In the genomic region with DNA sequence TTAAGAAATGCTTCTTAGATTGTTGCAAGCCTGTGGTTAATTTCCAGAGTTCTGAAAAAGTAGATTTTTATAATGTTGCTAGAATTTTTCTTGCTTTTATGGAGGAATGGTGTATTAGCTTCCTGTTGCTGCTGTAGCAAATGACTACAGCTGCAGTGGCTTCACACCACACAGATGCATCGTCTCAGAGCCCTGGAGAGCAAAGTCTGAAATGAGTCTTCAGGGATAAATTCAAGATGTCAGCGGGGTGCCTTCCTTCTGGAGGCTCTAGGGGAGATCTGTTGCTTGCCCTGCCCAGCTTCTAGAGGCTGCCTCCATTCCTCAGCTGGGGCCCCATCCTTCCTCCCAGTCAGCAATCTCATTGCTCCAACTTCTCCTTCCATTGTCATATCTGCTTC, we compare ENCODE assay signal across 13 cellular contexts.
DNase-seq lines count a peak whose midpoint lies in the region; ATAC-seq and TF ChIP-seq lines count a peak whose summit lies in the region.
"Had no signal": no experiment of that assay in that cellular context is flagged by ENCODE, and none has a peak within 500 bp of the region (broad histone marks: within the 10 kb centered on the region; RNA-seq: fewer than 3 reads in every experiment).

No MANE protein-coding gene starts in this region.

- H3K9me3 Mint-ChIP-seq in endodermal cell: peaks cover 28% of the 10 kb centered on the region
- H3K9me3 Mint-ChIP-seq: CD8-positive, alpha-beta T cell had no signal

- H3K36me3 ChIP-seq in KMS-11 (ENCODE audit: insufficient read depth) (no peaks in the 10 kb centered on the region), endodermal cell (ENCODE audit: control insufficient read depth, insufficient read depth, low read length) (no peaks in the 10 kb centered on the region)
- H3K36me3 ChIP-seq: BE2C had no signal

- H3K4me1 Mint-ChIP-seq in endodermal cell: peaks cover 23% of the 10 kb centered on the region
- H3K4me1 Mint-ChIP-seq: CD14-positive monocyte, IgD-negative memory B cell had no signal

- H3K27ac ChIP-seq in KMS-11: peak overlapping the region; percentile 87
- H3K27ac ChIP-seq in endodermal cell (ENCODE audit: low read depth, low read length): no peak overlapping the region

- peak; percentile 58 for DNase-seq in GM12865 (ENCODE audit: low read depth)
- no peak for DNase-seq in endodermal cell
- DNase-seq in middle frontal gyrus (ENCODE audit: extremely low spot score, low spot score): no peak
- no peak for DNase-seq in NCI-H2227 treated with DMSO at 0.1 percent for 48 hours (lab: John Stamatoyannopoulos, UW)
- DNase-seq: BE2C; CD8-positive, alpha-beta T cell; COR-L47; KG1 had no signal

- H3K4me1 ChIP-seq in KMS-11 (ENCODE audit: low read depth, poor library complexity, severe bottlenecking) (peaks cover 45% of the 10 kb centered on the region), endodermal cell (ENCODE audit: control insufficient read depth, insufficient read depth, low read length) (peaks cover 12% of the 10 kb centered on the region)
- H3K4me1 ChIP-seq: BE2C had no signal

- peaks cover 32% of the 10 kb centered on the region for H3K9me3 ChIP-seq in endodermal cell (ENCODE audit: control insufficient read depth, low read length)
- H3K9me3 ChIP-seq: BE2C had no signal

- WGBS in endodermal cell (ENCODE audit: insufficient coverage in 1 of 2, insufficient read length in 1 of 2), 2 experiments: 86 to 90% methylated on average over 2 of the region's 2 CpGs

- H3K4me3 ChIP-seq in GM12865 (ENCODE audit: low read depth, low read length) (no peak overlapping the region), KMS-11 (IDR thresholded peaks at IDR 0.05; ENCODE audit: insufficient read depth, low read depth, low read length) (no peak overlapping the region), endodermal cell (ENCODE audit: low read length) (peak overlapping the region; percentile 2)

- ATAC-seq in HG02852 (IDR thresholded peaks at IDR 0.05; ENCODE audit: unreplicated experiment) (peak; percentile 32), HG03095 (IDR thresholded peaks at IDR 0.05; ENCODE audit: unreplicated experiment) (no peak)
- ATAC-seq: CD8-positive, alpha-beta T cell had no signal

- H4K20me1 ChIP-seq in KMS-11 (ENCODE audit: insufficient read depth): no peaks in the 10 kb centered on the region

- H3K9ac ChIP-seq in KMS-11 (peak overlapping the region; percentile 41; the same call in 1 of the 2 replicates), endodermal cell (ENCODE audit: extremely low read depth, low read length, poor library complexity, severe bottlenecking) (no peak overlapping the region)

- no peak overlapping the region for H3K27ac Mint-ChIP-seq in endodermal cell
- H3K27ac Mint-ChIP-seq: CD14-positive monocyte; CD8-positive, alpha-beta T cell; IgD-negative memory B cell had no signal

- no peak for TF ChIP-seq CTCF in GM12865 (IDR thresholded peaks at IDR 0.05; ENCODE audit: insufficient read depth, low read depth, low read length, missing control alignments)
- TF ChIP-seq CTCF in KMS-11 (conservative IDR thresholded peaks at IDR 0.05; ENCODE audit: low read depth, low read length): no peak
- no peak for TF ChIP-seq CTCF in endodermal cell (conservative IDR thresholded peaks at IDR 0.05)

- H3K27me3 Mint-ChIP-seq in endodermal cell (ENCODE audit: insufficient read depth): peaks cover 3% of the 10 kb centered on the region
- H3K27me3 Mint-ChIP-seq: IgD-negative memory B cell had no signal

- H3K4me2 ChIP-seq in KMS-11: peak overlapping the region; percentile 53

- peak overlapping the region; percentile 48 for H2AFZ ChIP-seq in KMS-11 (ENCODE audit: low read depth)

- peaks cover 10% of the 10 kb centered on the region for H3K36me3 Mint-ChIP-seq in endodermal cell (ENCODE audit: low read depth)
- H3K36me3 Mint-ChIP-seq: CD14-positive monocyte; CD8-positive, alpha-beta T cell; IgD-negative memory B cell had no signal

- H3K27me3 ChIP-seq in KMS-11 (ENCODE audit: insufficient read depth, low read depth) (no peaks in the 10 kb centered on the region), endodermal cell (ENCODE audit: control insufficient read depth, insufficient read depth, low read length, poor library complexity, severe bottlenecking) (no peaks in the 10 kb centered on the region)
- H3K27me3 ChIP-seq: BE2C had no signal

- no peaks in the 10 kb centered on the region for H3K79me2 ChIP-seq in KMS-11 (ENCODE audit: insufficient read depth, low read depth)

- no peak overlapping the region for H3K4me3 Mint-ChIP-seq in endodermal cell
- H3K4me3 Mint-ChIP-seq: CD14-positive monocyte; CD8-positive, alpha-beta T cell; IgD-negative memory B cell had no signal
